In genomic region chr4:48490012-48490679, GRCh38 we compare ENCODE assay signal across 8 cellular contexts.
DNase-seq lines count a peak whose midpoint lies in the region; ATAC-seq lines count a peak whose summit lies in the region.

ZAR1 (plus strand) TSS chr4:48490252; CDS start chr4:48490292, 40 bp downstream.

- no peaks in the 10 kb centered on the region for H3K4me1 Mint-ChIP-seq in stimulated activated naive CD8-positive, alpha-beta T cell treated with anti-CD3 and anti-CD28 coated beads, Interleukin-15, Interleukin-2, amounts not matched to agents 100 ng/mL and 50 ng/mL, for 24 hours (ENCODE audit: low read depth)

- DNase-seq in NCI-H345 (lab: John Stamatoyannopoulos, UW) (peak; percentile 22), NCI-H345 treated with DMSO at 0.1 percent for 48 hours (lab: John Stamatoyannopoulos, UW; ENCODE audit: unreplicated experiment) (no peak), activated gamma-delta T cell (lab: John Stamatoyannopoulos, UW) (peak; percentile 10), T-helper 9 cell (no peak), NCI-H82 treated with DMSO at 0.1 percent for 48 hours (lab: John Stamatoyannopoulos, UW; ENCODE audit: unreplicated experiment) (no peak)

- peaks cover 59% of the 10 kb centered on the region for H3K27me3 Mint-ChIP-seq in stimulated activated naive CD8-positive, alpha-beta T cell treated with anti-CD3 and anti-CD28 coated beads, Interleukin-15, Interleukin-2, amounts not matched to agents 100 ng/mL and 50 ng/mL, for 24 hours

- peak within 1 kb of the TSS; percentile 50 for H3K4me3 ChIP-seq in iPS-18c (ENCODE audit: insufficient read depth, low read depth, low read length)

- H3K9me3 ChIP-seq in iPS-18c (ENCODE audit: control insufficient read depth, insufficient read depth, low read length): no peaks in the 10 kb centered on the region

- no peaks in the 10 kb centered on the region for H3K36me3 Mint-ChIP-seq in stimulated activated naive CD8-positive, alpha-beta T cell treated with anti-CD3 and anti-CD28 coated beads, Interleukin-15, Interleukin-2, amounts not matched to agents 100 ng/mL and 50 ng/mL, for 24 hours (ENCODE audit: low read depth)

- H3K4me3 Mint-ChIP-seq in stimulated activated naive CD8-positive, alpha-beta T cell treated with anti-CD3 and anti-CD28 coated beads, Interleukin-15, Interleukin-2, amounts not matched to agents 100 ng/mL and 50 ng/mL, for 24 hours: peak within 1 kb of the TSS; percentile 51

- H3K27ac Mint-ChIP-seq in stimulated activated naive CD8-positive, alpha-beta T cell treated with anti-CD3 and anti-CD28 coated beads, Interleukin-15, Interleukin-2, amounts not matched to agents 100 ng/mL and 50 ng/mL, for 24 hours: no peak within 1 kb of the TSS

- no peak for ATAC-seq in GM21423 (IDR thresholded peaks at IDR 0.05; ENCODE audit: unreplicated experiment)

- no peaks in the 10 kb centered on the region for H3K9me3 Mint-ChIP-seq in stimulated activated naive CD8-positive, alpha-beta T cell treated with anti-CD3 and anti-CD28 coated beads, Interleukin-15, Interleukin-2, amounts not matched to agents 100 ng/mL and 50 ng/mL, for 24 hours

Comparison
In these comparisons a context has a peak if more than half of its experiments do, and no peak if none do; other contexts are left out.
1. DNase-seq: peak in NCI-H345 (single experiment) and activated gamma-delta T cell (single experiment); none in NCI-H345 treated with DMSO at 0.1 percent for 48 hours (single experiment), T-helper 9 cell (single experiment) and NCI-H82 treated with DMSO at 0.1 percent for 48 hours (single experiment).